In genomic region chr2:38224181-38224580, GRCh38 we compare ENCODE assay signal across 8 cellular contexts.
"Had no signal": no experiment of that assay in that cellular context is flagged by ENCODE, and none has a peak within 500 bp of the region (broad histone marks: within the 10 kb centered on the region; RNA-seq: fewer than 3 reads in every experiment).

No MANE protein-coding gene starts in this region.

- H3K4me2 ChIP-seq: KMS-11 had no signal

- H3K4me3 Mint-ChIP-seq: IgD-negative memory B cell had no signal

- H3K36me3 Mint-ChIP-seq: IgD-negative memory B cell had no signal

- FAIRE-seq: H54 had no signal

- H3K4me3 ChIP-seq: GM23248 had no signal

- H3K27ac Mint-ChIP-seq: IgD-negative memory B cell had no signal

- H3K27ac ChIP-seq: GM23248, HL-60, KMS-11 had no signal

- H3K4me1 Mint-ChIP-seq: IgD-negative memory B cell had no signal

- H3K9ac ChIP-seq: GM23248, KMS-11 had no signal

- DNase-seq: GM23248, H9, HCEC 1CT, KBM-7 had no signal

- H2AFZ ChIP-seq: GM23248 had no signal
